9 cellular contexts compared by ENCODE assay signal in genomic region chr19:13732337-13732736, GRCh38. TPM values are rescaled to one million over a fixed set of nuclear protein-coding genes. Genes with fewer than 3 reads are reported as not detected.
A peak's percentile ranks its signal among the peaks of the same experiment; 100 is the strongest.
DNase-seq lines count a peak whose midpoint lies in the region; ATAC-seq lines count a peak whose summit lies in the region.
"Had no signal": no experiment of that assay in that cellular context is flagged by ENCODE, and none has a peak within 500 bp of the region (broad histone marks: within the 10 kb centered on the region; RNA-seq: fewer than 3 reads in every experiment).

No MANE protein-coding gene starts in this region.

- no peaks in the 10 kb centered on the region for H3K27me3 Mint-ChIP-seq in activated naive CD4-positive, alpha-beta T cell treated with anti-CD3 and anti-CD28 coated beads, Interleukin-2, amount 50 U/mL, for 24 hours
- H3K27me3 Mint-ChIP-seq in activated T-helper 1 cell treated with anti-CD3 and anti-CD28 coated beads, Interleukin-12 subunit alpha, Interleukin-12 subunit beta, Interleukin-2, Interleukin-4 antibody, amounts not matched to agents 30 ng/mL and 10 ng/mL and 1 ng/mL, durations not matched to agents 14 hours and 24 hours and 36 hours (ENCODE audit: insufficient read depth) = no peaks in the 10 kb centered on the region

- ATAC-seq in GM21515 (IDR thresholded peaks at IDR 0.05; ENCODE audit: unreplicated experiment) = no peak

- H3K9me3 ChIP-seq in iPS-18c (ENCODE audit: control insufficient read depth, insufficient read depth, low read length) = no peaks in the 10 kb centered on the region

- H3K4me3 ChIP-seq in iPS-18c (ENCODE audit: insufficient read depth, low read depth, low read length) = peak overlapping the region; percentile 69; the same call in 1 of the 2 replicates

- intact Hi-C loops in activated T-helper 1 cell treated with anti-CD3 and anti-CD28 coated beads, Interleukin-12 subunit alpha, Interleukin-12 subunit beta, Interleukin-2, Interleukin-4 antibody, amounts not matched to agents 30 ng/mL and 10 ng/mL and 1 ng/mL, durations not matched to agents 14 hours and 24 hours and 36 hours (cut with micrococcal nuclease) = loop anchor here (5.0 kb wide), 3 partner anchors 130 to 955 kb away; no protein-coding TSS in a partner anchor

- H3K4me3 Mint-ChIP-seq in activated naive CD4-positive, alpha-beta T cell treated with anti-CD3 and anti-CD28 coated beads, Interleukin-2, amount 50 U/mL, for 24 hours = peak overlapping the region; percentile 97
- H3K4me3 Mint-ChIP-seq in activated T-helper 1 cell treated with anti-CD3 and anti-CD28 coated beads, Interleukin-12 subunit alpha, Interleukin-12 subunit beta, Interleukin-2, Interleukin-4 antibody, amounts not matched to agents 30 ng/mL and 10 ng/mL and 1 ng/mL, durations not matched to agents 14 hours and 24 hours and 36 hours = peak overlapping the region; percentile 90

- H3K4me1 Mint-ChIP-seq in activated naive CD4-positive, alpha-beta T cell treated with anti-CD3 and anti-CD28 coated beads, Interleukin-2, amount 50 U/mL, for 24 hours = peaks cover 26% of the 10 kb centered on the region
- peaks cover 19% of the 10 kb centered on the region for H3K4me1 Mint-ChIP-seq in activated T-helper 1 cell treated with anti-CD3 and anti-CD28 coated beads, Interleukin-12 subunit alpha, Interleukin-12 subunit beta, Interleukin-2, Interleukin-4 antibody, amounts not matched to agents 30 ng/mL and 10 ng/mL and 1 ng/mL, durations not matched to agents 14 hours and 24 hours and 36 hours (ENCODE audit: low read depth)

- no peaks in the 10 kb centered on the region for H3K9me3 Mint-ChIP-seq in activated naive CD4-positive, alpha-beta T cell treated with anti-CD3 and anti-CD28 coated beads, Interleukin-2, amount 50 U/mL, for 24 hours
- no peaks in the 10 kb centered on the region for H3K9me3 Mint-ChIP-seq in activated T-helper 1 cell treated with anti-CD3 and anti-CD28 coated beads, Interleukin-12 subunit alpha, Interleukin-12 subunit beta, Interleukin-2, Interleukin-4 antibody, amounts not matched to agents 30 ng/mL and 10 ng/mL and 1 ng/mL, durations not matched to agents 14 hours and 24 hours and 36 hours

- peak overlapping the region; percentile 90 for H3K27ac ChIP-seq in substantia nigra (ENCODE audit: low read depth, low read length, poor library complexity, severe bottlenecking)

- no peaks in the 10 kb centered on the region for H3K36me3 Mint-ChIP-seq in activated naive CD4-positive, alpha-beta T cell treated with anti-CD3 and anti-CD28 coated beads, Interleukin-2, amount 50 U/mL, for 24 hours
- H3K36me3 Mint-ChIP-seq in activated T-helper 1 cell treated with anti-CD3 and anti-CD28 coated beads, Interleukin-12 subunit alpha, Interleukin-12 subunit beta, Interleukin-2, Interleukin-4 antibody, amounts not matched to agents 30 ng/mL and 10 ng/mL and 1 ng/mL, durations not matched to agents 14 hours and 24 hours and 36 hours (ENCODE audit: low read depth) = no peaks in the 10 kb centered on the region

- no peak for DNase-seq in activated naive CD4-positive, alpha-beta T cell (lab: John Stamatoyannopoulos, UW)
- no peak for DNase-seq in activated T-helper 1 cell treated with anti-CD3 and anti-CD28 coated beads, Interleukin-12 subunit alpha, Interleukin-12 subunit beta, Interleukin-2, Interleukin-4 antibody, amounts not matched to agents 30 ng/mL and 10 ng/mL and 1 ng/mL, durations not matched to agents 14 hours and 24 hours and 36 hours (ENCODE audit: low spot score)
- no peak for DNase-seq in substantia nigra (lab: John Stamatoyannopoulos, UW)
- no peak for DNase-seq in Kasumi-1 (lab: John Stamatoyannopoulos, UW)
- no peak for DNase-seq in putamen (ENCODE audit: low spot score)
- DNase-seq: NCI-H1436 treated with DMSO at 0.1 percent for 48 hours had no signal

- H3K27ac Mint-ChIP-seq in activated naive CD4-positive, alpha-beta T cell treated with anti-CD3 and anti-CD28 coated beads, Interleukin-2, amount 50 U/mL, for 24 hours = no peak overlapping the region
- peak overlapping the region; percentile 73 for H3K27ac Mint-ChIP-seq in activated T-helper 1 cell treated with anti-CD3 and anti-CD28 coated beads, Interleukin-12 subunit alpha, Interleukin-12 subunit beta, Interleukin-2, Interleukin-4 antibody, amounts not matched to agents 30 ng/mL and 10 ng/mL and 1 ng/mL, durations not matched to agents 14 hours and 24 hours and 36 hours

RNA-seq across cellular contexts. Expression of gene MRI1, which starts 32.0 kb away (rescaled TPM):
- total RNA-seq in activated T-helper 1 cell treated with anti-CD3 and anti-CD28 coated beads, Interleukin-12 subunit alpha, Interleukin-12 subunit beta, Interleukin-2, Interleukin-4 antibody, amounts not matched to agents 30 ng/mL and 10 ng/mL and 1 ng/mL, durations not matched to agents 14 hours and 24 hours and 36 hours = 43.3 and 46.5 TPM in 2 replicates

RNA-seq across cellular contexts. Expression of gene C19orf53, which starts 41.9 kb away (rescaled TPM):
- total RNA-seq in activated T-helper 1 cell treated with anti-CD3 and anti-CD28 coated beads, Interleukin-12 subunit alpha, Interleukin-12 subunit beta, Interleukin-2, Interleukin-4 antibody, amounts not matched to agents 30 ng/mL and 10 ng/mL and 1 ng/mL, durations not matched to agents 14 hours and 24 hours and 36 hours = 158 and 162 TPM in 2 replicates
